Comparison of ENCODE assay signal across 8 cellular contexts in the genomic region with DNA sequence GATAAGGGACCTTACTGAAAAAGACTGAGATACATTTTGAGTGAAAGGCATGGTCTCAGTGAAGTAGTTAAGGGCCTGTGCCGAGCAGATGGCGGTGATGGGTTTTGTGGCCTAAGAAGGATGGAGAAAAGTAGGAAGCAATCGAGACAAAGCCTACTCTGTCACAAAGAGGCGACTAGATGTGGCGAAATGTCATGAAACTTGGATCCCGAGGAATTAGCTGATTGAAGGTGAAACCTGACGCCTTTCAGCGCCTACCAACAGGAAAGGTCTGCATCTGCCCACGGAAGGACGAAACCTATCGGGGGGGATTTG. TPM values are rescaled to one million over a fixed set of nuclear protein-coding genes. Genes with fewer than 3 reads are reported as not detected.
A peak's percentile ranks its signal among the peaks of the same experiment; 100 is the strongest.
DNase-seq lines count a peak whose midpoint lies in the region; ATAC-seq and TF ChIP-seq lines count a peak whose summit lies in the region.

No MANE protein-coding gene starts in this region.

- peaks cover 19% of the 10 kb centered on the region; the same call in 1 of the 2 replicates for H3K4me1 ChIP-seq in HUES6 (ENCODE audit: control insufficient read depth, insufficient read depth, low read length)
- peaks cover 2 to 10% of the 10 kb centered on the region in 2 donors for H3K4me1 ChIP-seq in lung (ENCODE audit: control insufficient read depth in 2 of 2, insufficient read depth in 2 of 2, low read length in 2 of 2)
- peaks cover 7 to 10% of the 10 kb centered on the region in 2 donors for H3K4me1 ChIP-seq in uterus

- peak; percentile 9 for DNase-seq in brain microvascular endothelial cell
- no peak for DNase-seq in lung (ENCODE audit: low spot score)
- DNase-seq in uterus: no peak

- WGBS in lung, 2 donors: 2 to 5% methylated on average over 11 of the region's 11 CpGs

- no peak for TF ChIP-seq POLR2A in uterus (IDR thresholded peaks at IDR 0.05)

- peak overlapping the region; percentile 63; the same call in 1 of the 2 replicates for H3K27ac ChIP-seq in HUES6 (ENCODE audit: low read depth, low read length)
- H3K27ac ChIP-seq in brain microvascular endothelial cell: peak overlapping the region; percentile 68
- peak overlapping the region; percentile 25 to 78 for H3K27ac ChIP-seq in lung (ENCODE audit: low read depth in 1 of 2, low read length in 1 of 2)
- H3K27ac ChIP-seq in uterus: peak overlapping the region; percentile 62 to 86

- no peak for TF ChIP-seq CTCF in GM12875 (IDR thresholded peaks at IDR 0.05; ENCODE audit: borderline replicate concordance, insufficient read depth, low read depth, low read length)
- no peak for TF ChIP-seq CTCF in brain microvascular endothelial cell (IDR thresholded peaks at IDR 0.05; ENCODE audit: low read depth, low read length, missing control alignments)
- TF ChIP-seq CTCF in lung (IDR thresholded peaks at IDR 0.05; ENCODE audit: control extremely low read depth, extremely low read depth): no peak
- TF ChIP-seq CTCF in uterus (IDR thresholded peaks at IDR 0.05): no peak

- H3K36me3 ChIP-seq in HUES6 (ENCODE audit: control insufficient read depth, insufficient read depth, low read length) (peaks cover 13% of the 10 kb centered on the region), brain microvascular endothelial cell (replicated peaks) (no peaks in the 10 kb centered on the region), lung (ENCODE audit: control insufficient read depth in 2 of 2, insufficient read depth in 2 of 2, low read length in 2 of 2) (peaks cover 0 to 6% of the 10 kb centered on the region in 2 donors), uterus (no peaks in the 10 kb centered on the region)

- in situ Hi-C loops in brain microvascular endothelial cell (cut with HindIII; ENCODE audit: low pct_ligation_motif_present, low sequenced_read_pairs): no loop called here

- H3K27me3 ChIP-seq in HUES6 (ENCODE audit: control insufficient read depth, insufficient read depth, low read length) (no peaks in the 10 kb centered on the region), brain microvascular endothelial cell (replicated peaks) (no peaks in the 10 kb centered on the region), lung (ENCODE audit: control insufficient read depth, insufficient read depth) (no peaks in the 10 kb centered on the region), uterus (no peaks in the 10 kb centered on the region)

- ATAC-seq in lung (ENCODE audit: insufficient read depth, low FRiP score) (no peak), GM18909 (IDR thresholded peaks at IDR 0.05; ENCODE audit: poor library complexity, unreplicated experiment) (no peak), HG02571 (IDR thresholded peaks at IDR 0.05; ENCODE audit: unreplicated experiment) (no peak), HG02981 (IDR thresholded peaks at IDR 0.05; ENCODE audit: unreplicated experiment) (no peak)

- H3K9me3 ChIP-seq in HUES6 (ENCODE audit: control insufficient read depth, insufficient read depth, low read depth, low read length) (no peaks in the 10 kb centered on the region; the same call in 1 of the 2 replicates), lung (ENCODE audit: control insufficient read depth in 2 of 2, insufficient read depth in 1 of 2, low read length in 1 of 2) (no peaks in the 10 kb centered on the region), uterus (no peaks in the 10 kb centered on the region)

- intact Hi-C loops in uterus (cut with DNase I; ENCODE audit: low total_unique reads): no loop called here

- H3K4me3 ChIP-seq in GM12875 (ENCODE audit: low read depth, low read length) (peak overlapping the region; percentile 96), HUES6 (ENCODE audit: low read depth, low read length) (peak overlapping the region; percentile 100), brain microvascular endothelial cell (ENCODE audit: low read depth, low read length) (peak overlapping the region; percentile 78), lung (peak overlapping the region; percentile 57), uterus (peak overlapping the region; percentile 89 to 99)

- peak overlapping the region; percentile 98 for H3K9ac ChIP-seq in HUES6 (ENCODE audit: low read length)

RNA-seq across cellular contexts. Expression of a gene that starts 0.5 kb away (rescaled TPM):
- total RNA-seq in lung (10 to 100 TPM; 19.0 to 43.0 TPM), uterus (10 to 100 TPM; 35.3 to 80.3 (median 66.6) TPM)
- 10 to 100 TPM in 1 of 2 donors, 1 to 10 TPM in 1; 8.0 to 14.2 TPM for polyA plus RNA-seq in lung

RNA-seq across cellular contexts. Expression of a gene that starts 42.8 kb away (rescaled TPM):
- total RNA-seq in lung (10 to 100 TPM; 27.9 to 43.8 TPM), uterus (10 to 100 TPM; 14.4 to 53.8 (median 46.4) TPM)
- 10 to 100 TPM; 24.2 to 24.9 TPM for polyA plus RNA-seq in lung
